In genomic region chr1:155940531-155940992, GRCh38 we compare ENCODE assay signal across 2 cellular contexts.
TF ChIP-seq lines count a peak whose summit lies in the region.

No MANE protein-coding gene starts in this region.

TF ChIP-seq in A549, 52 proteins besides CTCF, POLR2A, EP300 and RAD21 (continued from another document):
- TF ChIP-seq, protein P1, sequence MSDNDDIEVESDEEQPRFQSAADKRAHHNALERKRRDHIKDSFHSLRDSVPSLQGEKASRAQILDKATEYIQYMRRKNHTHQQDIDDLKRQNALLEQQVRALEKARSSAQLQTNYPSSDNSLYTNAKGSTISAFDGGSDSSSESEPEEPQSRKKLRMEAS (IDR thresholded peaks at IDR 0.05): peak; percentile 48; the same call in 1 of the 2 replicates
- TF ChIP-seq, protein P2, sequence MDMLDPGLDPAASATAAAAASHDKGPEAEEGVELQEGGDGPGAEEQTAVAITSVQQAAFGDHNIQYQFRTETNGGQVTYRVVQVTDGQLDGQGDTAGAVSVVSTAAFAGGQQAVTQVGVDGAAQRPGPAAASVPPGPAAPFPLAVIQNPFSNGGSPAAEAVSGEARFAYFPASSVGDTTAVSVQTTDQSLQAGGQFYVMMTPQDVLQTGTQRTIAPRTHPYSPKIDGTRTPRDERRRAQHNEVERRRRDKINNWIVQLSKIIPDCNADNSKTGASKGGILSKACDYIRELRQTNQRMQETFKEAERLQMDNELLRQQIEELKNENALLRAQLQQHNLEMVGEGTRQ (IDR thresholded peaks at IDR 0.05): no peak
- TF ChIP-seq E2F6 (IDR thresholded peaks at IDR 0.05; ENCODE audit: borderline replicate concordance, low read depth) (peak; percentile 70), RCOR1 (IDR thresholded peaks at IDR 0.05; ENCODE audit: low read depth, low read length) (no peak), HES2 (IDR thresholded peaks at IDR 0.05) (no peak)

TF ChIP-seq in HCT116, 20 proteins besides CTCF, POLR2A, EP300 and RAD21 (continued from another document):
- TF ChIP-seq, protein P3, sequence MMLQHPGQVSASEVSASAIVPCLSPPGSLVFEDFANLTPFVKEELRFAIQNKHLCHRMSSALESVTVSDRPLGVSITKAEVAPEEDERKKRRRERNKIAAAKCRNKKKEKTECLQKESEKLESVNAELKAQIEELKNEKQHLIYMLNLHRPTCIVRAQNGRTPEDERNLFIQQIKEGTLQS (IDR thresholded peaks at IDR 0.05): no peak
- TF ChIP-seq REST (IDR thresholded peaks at IDR 0.05; ENCODE audit: low read depth) (no peak), TCF7L2 (IDR thresholded peaks at IDR 0.05; ENCODE audit: borderline replicate concordance, extremely low read depth, insufficient read depth, insufficient read length) (peak; percentile 19), CBX3 (IDR thresholded peaks at IDR 0.05; ENCODE audit: low read depth) (no peak), ZBTB33 (IDR thresholded peaks at IDR 0.05; ENCODE audit: extremely low read depth, insufficient replicate concordance, low read length) (no peak), JUND (IDR thresholded peaks at IDR 0.05) (no peak), SIN3A (IDR thresholded peaks at IDR 0.05; ENCODE audit: low read depth) (no peak)
